Comparison of ENCODE assay signal across 19 cellular contexts in the genomic region with DNA sequence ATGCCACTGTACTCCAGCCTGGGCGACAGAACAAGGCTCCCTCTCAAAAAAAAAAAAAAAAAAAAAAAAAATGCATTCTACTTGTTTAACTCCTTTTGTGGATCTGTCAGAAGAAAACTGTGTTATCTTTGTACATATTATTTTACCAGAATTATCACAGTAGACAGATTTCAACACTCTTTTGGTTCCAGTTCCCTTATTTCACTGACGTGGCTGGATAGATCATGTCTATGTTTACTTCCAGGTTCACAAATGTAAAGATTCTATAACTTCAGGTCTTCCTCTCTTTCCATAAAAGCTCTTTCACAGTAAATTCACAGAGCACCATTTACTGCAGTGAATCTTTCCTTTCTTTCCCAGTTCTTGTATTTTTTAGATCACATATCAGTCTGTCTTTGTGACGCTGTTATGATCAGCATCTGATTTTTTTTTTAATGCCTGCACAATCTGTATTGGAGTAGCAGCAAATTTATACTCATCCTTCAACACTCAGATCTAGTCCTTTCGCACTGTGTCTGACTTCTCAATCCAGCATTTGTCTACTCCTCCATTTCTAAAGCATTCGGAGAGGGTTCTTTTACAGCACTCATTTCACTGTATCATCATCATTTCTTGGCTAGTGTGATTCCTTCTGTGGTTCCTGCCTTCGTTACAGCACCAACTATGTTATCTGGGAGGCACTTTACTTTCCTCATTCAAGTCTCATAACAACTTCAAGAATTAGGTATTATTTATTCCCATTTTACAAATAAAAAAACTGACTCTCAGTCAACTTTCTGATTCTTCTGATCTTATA. TPM values are rescaled to one million over a fixed set of nuclear protein-coding genes. Genes with fewer than 3 reads are reported as not detected.
A peak's percentile ranks its signal among the peaks of the same experiment; 100 is the strongest.
DNase-seq lines count a peak whose midpoint lies in the region; ATAC-seq and TF ChIP-seq lines count a peak whose summit lies in the region.
"Had no signal": no experiment of that assay in that cellular context is flagged by ENCODE, and none has a peak within 500 bp of the region (broad histone marks: within the 10 kb centered on the region; RNA-seq: fewer than 3 reads in every experiment).

No MANE protein-coding gene starts in this region.

- peak; percentile 62 for ATAC-seq in activated B cell treated with CpG ODN at 0.5 μM for 24 hours (ENCODE audit: low read depth)
- ATAC-seq: T-cell had no signal

- H3K36me3 ChIP-seq in CD8-positive, alpha-beta memory T cell (ENCODE audit: insufficient read depth, low read length): no peaks in the 10 kb centered on the region
- H3K36me3 ChIP-seq in neutrophil: no peaks in the 10 kb centered on the region
- H3K36me3 ChIP-seq in MM.1S (replicated peaks; ENCODE audit: insufficient read depth, low read length): no peaks in the 10 kb centered on the region
- H3K36me3 ChIP-seq: ovary had no signal

- peaks cover 0 to 10% (median 3%) of the 10 kb centered on the region in 3 donors for H3K36me3 Mint-ChIP-seq in CD8-positive, alpha-beta memory T cell
- H3K36me3 Mint-ChIP-seq in activated B cell treated with CpG ODN at 0.5 μM for 24 hours (ENCODE audit: low read depth): peaks cover 17% of the 10 kb centered on the region
- H3K36me3 Mint-ChIP-seq in T-helper 2 cell treated with Interferon-gamma antibody and Interleukin-4, amounts not matched to agents 5 μg/mL and 100 μg/mL, for 36 hours (ENCODE audit: low read depth): peaks cover 6% of the 10 kb centered on the region

- H3K4me1 ChIP-seq in CD8-positive, alpha-beta memory T cell (ENCODE audit: insufficient read depth, low read length): peaks cover 4% of the 10 kb centered on the region
- H3K4me1 ChIP-seq in neutrophil (ENCODE audit: control insufficient read depth in 1 of 2, insufficient read depth in 1 of 2, low read depth in 1 of 2, low read length in 1 of 2) (peaks cover 41 to 48% of the 10 kb centered on the region in 2 experiments), MM.1S (ENCODE audit: low read length) (no peaks in the 10 kb centered on the region)

- peaks cover 6% of the 10 kb centered on the region for H4K20me1 ChIP-seq in MM.1S (ENCODE audit: insufficient read depth, low read length)

- H2AFZ ChIP-seq in MM.1S (ENCODE audit: low read length): no peak overlapping the region

- H3K9me3 ChIP-seq in CD8-positive, alpha-beta memory T cell (ENCODE audit: low read length): no peaks in the 10 kb centered on the region
- H3K9me3 ChIP-seq in neutrophil (no peaks in the 10 kb centered on the region), MM.1S (replicated peaks; ENCODE audit: insufficient read depth, low read length) (no peaks in the 10 kb centered on the region)
- H3K9me3 ChIP-seq: ovary had no signal

- H3K27ac ChIP-seq in CD8-positive, alpha-beta memory T cell (ENCODE audit: low read depth, low read length): peak overlapping the region; percentile 39
- H3K27ac ChIP-seq in neutrophil (peak overlapping the region; percentile 83), MM.1S (ENCODE audit: low read length) (no peak overlapping the region)
- H3K27ac ChIP-seq: ovary had no signal

- TF ChIP-seq CTCF in activated B cell treated with CpG ODN at 0.5 μM for 24 hours (IDR thresholded peaks at IDR 0.05) (no peak), neutrophil (IDR thresholded peaks at IDR 0.05) (no peak), MM.1S (IDR thresholded peaks at IDR 0.05; ENCODE audit: low read length) (no peak)

- POLR2A ChIA-PET in CD8-positive, alpha-beta memory T cell (lab: Charles Lee): no interaction called here
- POLR2A ChIA-PET in activated B cell treated with CpG ODN at 0.5 μM for 24 hours (lab: Charles Lee): no interaction called here

- H3K9me3 Mint-ChIP-seq in CD8-positive, alpha-beta memory T cell: no peaks in the 10 kb centered on the region
- no peaks in the 10 kb centered on the region for H3K9me3 Mint-ChIP-seq in activated B cell treated with CpG ODN at 0.5 μM for 24 hours
- no peaks in the 10 kb centered on the region for H3K9me3 Mint-ChIP-seq in T-helper 2 cell treated with Interferon-gamma antibody and Interleukin-4, amounts not matched to agents 5 μg/mL and 100 μg/mL, for 36 hours
- H3K9me3 Mint-ChIP-seq: T-cell, type B pancreatic cell had no signal

- no peak overlapping the region for H3K27ac Mint-ChIP-seq in CD8-positive, alpha-beta memory T cell
- H3K27ac Mint-ChIP-seq in activated B cell treated with CpG ODN at 0.5 μM for 24 hours: no peak overlapping the region
- H3K27ac Mint-ChIP-seq in T-helper 2 cell treated with Interferon-gamma antibody and Interleukin-4, amounts not matched to agents 5 μg/mL and 100 μg/mL, for 36 hours: no peak overlapping the region
- H3K27ac Mint-ChIP-seq: T-cell, type B pancreatic cell had no signal

- H3K4me3 ChIP-seq in CD8-positive, alpha-beta memory T cell (ENCODE audit: low read length): no peak overlapping the region
- H3K4me3 ChIP-seq in neutrophil (ENCODE audit: low read depth in 1 of 2, low read length in 1 of 2) (peak overlapping the region in 1 of 2 experiments; percentile 22), MM.1S (ENCODE audit: low read length) (no peak overlapping the region)
- H3K4me3 ChIP-seq: ovary had no signal

- no peaks in the 10 kb centered on the region for H3K27me3 Mint-ChIP-seq in CD8-positive, alpha-beta memory T cell
- H3K27me3 Mint-ChIP-seq in activated B cell treated with CpG ODN at 0.5 μM for 24 hours: no peaks in the 10 kb centered on the region
- no peaks in the 10 kb centered on the region for H3K27me3 Mint-ChIP-seq in T-helper 2 cell treated with Interferon-gamma antibody and Interleukin-4, amounts not matched to agents 5 μg/mL and 100 μg/mL, for 36 hours (ENCODE audit: low read depth)
- H3K27me3 Mint-ChIP-seq: T-cell, type B pancreatic cell had no signal

- H3K9me2 ChIP-seq in MM.1S (replicated peaks; ENCODE audit: insufficient read depth, low read length): no peaks in the 10 kb centered on the region

- H3K4me1 Mint-ChIP-seq in CD8-positive, alpha-beta memory T cell: peaks cover 15 to 22% (median 20%) of the 10 kb centered on the region in 3 donors
- peaks cover 22% of the 10 kb centered on the region for H3K4me1 Mint-ChIP-seq in activated B cell treated with CpG ODN at 0.5 μM for 24 hours
- H3K4me1 Mint-ChIP-seq in T-helper 2 cell treated with Interferon-gamma antibody and Interleukin-4, amounts not matched to agents 5 μg/mL and 100 μg/mL, for 36 hours (ENCODE audit: low read depth): peaks cover 3% of the 10 kb centered on the region

- no peak overlapping the region for H3K4me2 ChIP-seq in MM.1S (ENCODE audit: low read depth, low read length)

- intact Hi-C loops in activated B cell treated with CpG ODN at 0.5 μM for 24 hours (cut with micrococcal nuclease): loop anchor here (2.0 kb wide), 1 partner anchor 16 kb away; no protein-coding TSS in a partner anchor

- no peaks in the 10 kb centered on the region for H3K27me3 ChIP-seq in CD8-positive, alpha-beta memory T cell (ENCODE audit: insufficient read depth, low read length, poor library complexity, severe bottlenecking)
- H3K27me3 ChIP-seq in neutrophil (no peaks in the 10 kb centered on the region), MM.1S (replicated peaks; ENCODE audit: insufficient read depth, low read length) (no peaks in the 10 kb centered on the region)
- H3K27me3 ChIP-seq: ovary had no signal

- DNase-seq in CD8-positive, alpha-beta memory T cell: no peak
- DNase-seq in NOMO-1 treated with DMSO at 0.1 percent for 48 hours (lab: John Stamatoyannopoulos, UW; ENCODE audit: unreplicated experiment) (peak; percentile 93), activated B cell treated with CpG ODN at 0.5 μM for 24 hours (no peak), DMS 273 treated with DMSO at 0.1 percent for 48 hours (lab: John Stamatoyannopoulos, UW) (no peak), kidney tubule cell (ENCODE audit: low spot score) (no peak), MM.1S (no peak)
- no peak for DNase-seq in T-helper 2 cell treated with Interferon-gamma antibody and Interleukin-4, amounts not matched to agents 5 μg/mL and 100 μg/mL, for 36 hours (ENCODE audit: low spot score)
- DNase-seq: activated CD8-positive, alpha-beta memory T cell treated with anti-CD3 and anti-CD28 coated beads, Interleukin-2, amount 50 U/mL, for 48 hours; activated naive CD4-positive, alpha-beta T cell; dermis blood vessel endothelial cell; erythroblast; NCI-H1694 treated with DMSO at 0.1 percent for 48 hours; NCI-H446; ovary; small intestine; stimulated activated naive CD4-positive, alpha-beta T cell; T-cell had no signal

- no peak overlapping the region for H3K4me3 Mint-ChIP-seq in CD8-positive, alpha-beta memory T cell
- H3K4me3 Mint-ChIP-seq in activated B cell treated with CpG ODN at 0.5 μM for 24 hours: no peak overlapping the region
- H3K4me3 Mint-ChIP-seq in T-helper 2 cell treated with Interferon-gamma antibody and Interleukin-4, amounts not matched to agents 5 μg/mL and 100 μg/mL, for 36 hours: no peak overlapping the region
- H3K4me3 Mint-ChIP-seq: T-cell, type B pancreatic cell had no signal

- H3K79me2 ChIP-seq in MM.1S (ENCODE audit: low read length): peaks cover 91% of the 10 kb centered on the region

- CTCF ChIA-PET in CD8-positive, alpha-beta memory T cell (lab: Charles Lee): no interaction called here
- CTCF ChIA-PET in activated B cell treated with CpG ODN at 0.5 μM for 24 hours (lab: Charles Lee): no interaction called here

- H3K9ac ChIP-seq in MM.1S (ENCODE audit: low read length): no peak overlapping the region

- no peaks in the 10 kb centered on the region; the same call in 1 of the 2 replicates for H3F3A ChIP-seq in MM.1S (ENCODE audit: insufficient read depth, low read length)

RNA-seq across cellular contexts. Expression of gene NUDT3, which starts 18.2 kb away (rescaled TPM):
- 10 to 100 TPM; 16.6 to 16.8 TPM for total RNA-seq in CD8-positive, alpha-beta memory T cell
- 9.7 TPM for polyA plus RNA-seq in CD8-positive, alpha-beta memory T cell
- total RNA-seq in activated B cell treated with CpG ODN at 0.5 μM for 24 hours: 24.1 and 27.0 TPM in 2 replicates

RNA-seq across cellular contexts. Expression of gene RPS10, which starts 51.6 kb away (rescaled TPM):
- total RNA-seq in CD8-positive, alpha-beta memory T cell: 1,000 to 10,000 TPM; 1,999 to 2,032 TPM
- polyA plus RNA-seq in CD8-positive, alpha-beta memory T cell: 1,462 TPM
- 2,903 and 3,402 TPM in 2 replicates for total RNA-seq in activated B cell treated with CpG ODN at 0.5 μM for 24 hours
